In genomic region chr2:42303252-42303651, GRCh38 we compare ENCODE assay signal across 21 cellular contexts. TPM values are rescaled to one million over a fixed set of nuclear protein-coding genes. Genes with fewer than 3 reads are reported as not detected.
A peak's percentile ranks its signal among the peaks of the same experiment; 100 is the strongest.
DNase-seq lines count a peak whose midpoint lies in the region; ATAC-seq, FAIRE-seq and TF ChIP-seq lines count a peak whose summit lies in the region.
"Had no signal": no experiment of that assay in that cellular context is flagged by ENCODE, and none has a peak within 500 bp of the region (broad histone marks: within the 10 kb centered on the region; RNA-seq: fewer than 3 reads in every experiment).

No MANE protein-coding gene starts in this region.

- H3K79me2 ChIP-seq in HepG2 (ENCODE audit: insufficient read depth, low read length), result peaks cover 2% of the 10 kb centered on the region
- no peaks in the 10 kb centered on the region for H3K79me2 ChIP-seq in GM23248 (ENCODE audit: insufficient read depth)

- intact Hi-C loops in HepG2 (cut with micrococcal nuclease; ENCODE audit: unreplicated experiment), result no loop called here
- intact Hi-C loops in right lobe of liver (cut with DNase I), result no loop called here
- intact Hi-C loops in lower lobe of right lung (cut with DNase I), result no loop called here
- intact Hi-C loops in left ventricle myocardium inferior (cut with micrococcal nuclease), result no loop called here

- no peaks in the 10 kb centered on the region; the same call in 1 of the 2 replicates for H3F3A ChIP-seq in GM23248 (ENCODE audit: insufficient read depth)

- no peak for DNase-seq in HepG2 (ENCODE audit: low spot score)
- DNase-seq in right lobe of liver, result no peak
- no peak for DNase-seq in T-cell
- no peak for DNase-seq in lower lobe of right lung
- DNase-seq in UCSD-AML1 (lab: John Stamatoyannopoulos, UW; ENCODE audit: unreplicated experiment), result no peak
- DNase-seq in left ventricle myocardium inferior, result no peak
- DNase-seq in GM23248, result no peak
- DNase-seq in retina, result no peak
- DNase-seq: BE2C, COR-L47, DND-41, H7, Karpas-422, NCI-H187, NCI-H2107, NCI-H82 had no signal

- no peaks in the 10 kb centered on the region for H3K9me2 ChIP-seq in GM23248 (ENCODE audit: insufficient read depth)

- ATAC-seq in HepG2 (peak; percentile 6; the same call in 1 of the 3 replicates), right lobe of liver (no peak), T-cell (replicated peaks in 1 of 4) (no peak), lower lobe of right lung (peak; percentile 63 to 82)
- ATAC-seq: GM12878, Right ventricle myocardium inferior had no signal

- peaks cover 55% of the 10 kb centered on the region for H3K36me3 Mint-ChIP-seq in T-cell

- H3K4me1 ChIP-seq in HepG2 (ENCODE audit: insufficient read depth, low read length) (no peaks in the 10 kb centered on the region), right lobe of liver (no peaks in the 10 kb centered on the region), lower lobe of right lung (no peaks in the 10 kb centered on the region), left ventricle myocardium inferior (no peaks in the 10 kb centered on the region), GM23248 (ENCODE audit: insufficient read depth) (peaks cover 3% of the 10 kb centered on the region)
- H3K4me1 ChIP-seq: BE2C, SJSA1 had no signal

- H3K4me3 ChIP-seq in HepG2 (replicated peaks in 1 of 3; ENCODE audit: insufficient read depth in 1 of 3, low read depth in 2 of 3, low read length in 3 of 3), result no peak overlapping the region
- H3K4me3 ChIP-seq in right lobe of liver, result no peak overlapping the region
- no peak overlapping the region for H3K4me3 ChIP-seq in lower lobe of right lung
- H3K4me3 ChIP-seq in left ventricle myocardium inferior, result no peak overlapping the region
- H3K4me3 ChIP-seq in GM23248, result no peak overlapping the region
- H3K4me3 ChIP-seq: GM12878, SJSA1 had no signal

- H3K9me3 Mint-ChIP-seq in T-cell, result no peaks in the 10 kb centered on the region

- H3K4me1 Mint-ChIP-seq in T-cell, result peaks cover 38 to 52% (median 51%) of the 10 kb centered on the region in 3 donors

- no peaks in the 10 kb centered on the region for H3K27me3 Mint-ChIP-seq in T-cell

- H3K4me3 Mint-ChIP-seq in T-cell, result no peak overlapping the region

- H3K27ac ChIP-seq in HepG2 (ENCODE audit: extremely low read length, insufficient read depth, low read length) (no peak overlapping the region), right lobe of liver (no peak overlapping the region), lower lobe of right lung (no peak overlapping the region), left ventricle myocardium inferior (replicated peaks) (no peak overlapping the region), GM23248 (no peak overlapping the region)
- H3K27ac ChIP-seq: SJSA1 had no signal

- POLR2A ChIA-PET in HepG2 (lab: Yijun Ruan, JAX) (no interaction called here), T-cell (lab: Charles Lee) (interaction anchor here in 1 of 2 donors (0.6 kb wide), 1 partner anchor 17 kb away, joined by 4 read pairs; no protein-coding TSS in a partner anchor)

- BruUV-seq in HepG2 (replicated peaks; lab: Mats Ljungman, UMichigan), result no TSS peak

- H3K27me3 ChIP-seq in HepG2 (ENCODE audit: control insufficient read depth in 1 of 2, insufficient read depth in 2 of 2, low read length in 2 of 2) (no peaks in the 10 kb centered on the region), right lobe of liver (no peaks in the 10 kb centered on the region), lower lobe of right lung (ENCODE audit: low read depth) (no peaks in the 10 kb centered on the region), left ventricle myocardium inferior (ENCODE audit: low read depth) (no peaks in the 10 kb centered on the region), GM23248 (replicated peaks; ENCODE audit: insufficient read depth) (no peaks in the 10 kb centered on the region)
- H3K27me3 ChIP-seq: BE2C, SJSA1 had no signal

- peak overlapping the region; percentile 67 to 71 for H3K27ac Mint-ChIP-seq in T-cell

- no peak for TF ChIP-seq EP300 in HepG2 (IDR thresholded peaks at IDR 0.05; ENCODE audit: low read depth in 2 of 2, low read length in 2 of 2)
- TF ChIP-seq EP300 in HepG2 (CRISPR knock-in tag; IDR thresholded peaks at IDR 0.05; ENCODE audit: borderline replicate concordance), result no peak

- FAIRE-seq in HepG2 (lab: Jason Lieb, UNC), result no peak
- FAIRE-seq: A204.1, GM12878, RCC 7860 had no signal

- H4K20me1 ChIP-seq in HepG2 (ENCODE audit: insufficient read depth, low read length) (peaks cover 40% of the 10 kb centered on the region), GM23248 (ENCODE audit: insufficient read depth) (no peaks in the 10 kb centered on the region)

- peaks cover 29 to 91% of the 10 kb centered on the region in 2 experiments for H3K36me3 ChIP-seq in HepG2 (replicated peaks in 1 of 2; ENCODE audit: control insufficient read depth in 1 of 2, insufficient read depth in 2 of 2, low read length in 2 of 2)
- peaks cover 0 to 32% (median 18%) of the 10 kb centered on the region in 4 donors for H3K36me3 ChIP-seq in right lobe of liver
- peaks cover 92% of the 10 kb centered on the region for H3K36me3 ChIP-seq in lower lobe of right lung
- H3K36me3 ChIP-seq in left ventricle myocardium inferior, result peaks cover 29% of the 10 kb centered on the region
- H3K36me3 ChIP-seq in GM23248 (ENCODE audit: low read depth), result peaks cover 16% of the 10 kb centered on the region; the same call in 1 of the 2 replicates

- H3K9ac ChIP-seq in HepG2 (ENCODE audit: insufficient read depth, low read depth, low read length), result no peak overlapping the region
- no peak overlapping the region for H3K9ac ChIP-seq in GM23248

- CTCF ChIA-PET in HepG2 (lab: Yijun Ruan, JAX; ENCODE audit: low intra/inter-chr PET ratio, low total read pairs) (no interaction called here), T-cell (lab: Charles Lee) (no interaction called here)

- TF ChIP-seq RAD21 in HepG2 (CRISPR knock-in tag; IDR thresholded peaks at IDR 0.05), result no peak

- in situ Hi-C loops in HepG2 (cut with HindIII; ENCODE audit: extremely low pct_ligation_motif_present, low pct_unique_long_range_greater_than_20kb), result no loop called here
- in situ Hi-C loops in GM23248 (cut with MboI), result loop anchor here (25.0 kb wide), 1 partner anchor 441 kb away; no protein-coding TSS in a partner anchor

- no peaks in the 10 kb centered on the region for H3K9me3 ChIP-seq in HepG2 (ENCODE audit: low read length)
- no peaks in the 10 kb centered on the region for H3K9me3 ChIP-seq in right lobe of liver
- H3K9me3 ChIP-seq in lower lobe of right lung, result no peaks in the 10 kb centered on the region
- H3K9me3 ChIP-seq in left ventricle myocardium inferior (replicated peaks), result no peaks in the 10 kb centered on the region
- H3K9me3 ChIP-seq in GM23248 (ENCODE audit: low read depth), result no peaks in the 10 kb centered on the region
- H3K9me3 ChIP-seq: BE2C, SJSA1 had no signal

- TF ChIP-seq POLR2A in HepG2 (IDR thresholded peaks at IDR 0.05; ENCODE audit: insufficient read depth in 1 of 2, low read depth in 2 of 2, low read length in 2 of 2) (0 out of 4 replicates have a peak, but pooled peaks of 1 of the 2 experiments have one; percentile 32), right lobe of liver (IDR thresholded peaks at IDR 0.05) (no peak)

- 91% methylated on average over 3 of the region's 3 CpGs for WGBS in HepG2 (ENCODE audit: low lambda C conversion rate)
- 56% methylated on average over 3 of the region's 3 CpGs for WGBS in right lobe of liver (ENCODE audit: insufficient coverage, low coverage, low lambda C conversion rate, missing lambda C conversion rate)
- WGBS in GM23248 (ENCODE audit: low coverage in 1 of 2, low lambda C conversion rate in 2 of 2, missing lambda C conversion rate in 2 of 2), 2 experiments, result 82 to 84% methylated on average over 3 of the region's 3 CpGs

- no peak for TF ChIP-seq CTCF in HepG2 (CRISPR knock-in tag; IDR thresholded peaks at IDR 0.05)
- TF ChIP-seq CTCF in right lobe of liver (IDR thresholded peaks at IDR 0.05), result no peak
- no peak for TF ChIP-seq CTCF in lower lobe of right lung (IDR thresholded peaks at IDR 0.05)
- TF ChIP-seq CTCF in left ventricle myocardium inferior (IDR thresholded peaks at IDR 0.05; ENCODE audit: borderline replicate concordance), result no peak

- H3K4me2 ChIP-seq in HepG2 (ENCODE audit: low read depth, low read length) (no peak overlapping the region), GM23248 (ENCODE audit: unreplicated experiment) (no peak overlapping the region)

- H2AFZ ChIP-seq in HepG2 (ENCODE audit: low read length) (no peak overlapping the region), GM23248 (no peak overlapping the region)

TF ChIP-seq in HepG2, 621 proteins besides CTCF, POLR2A, EP300 and RAD21:
- 0 out of 2 replicates have a peak, but pooled peaks have one; percentile 25 for TF ChIP-seq POLR2AphosphoS5 (IDR thresholded peaks at IDR 0.05; ENCODE audit: low read depth, low read length)
- no peak for TF ChIP-seq RXRA (CRISPR knock-in tag; IDR thresholded peaks at IDR 0.05)
- TF ChIP-seq RBM22 (optimal IDR thresholded peaks at IDR 0.05; ENCODE audit: low read length), result peak; percentile 80
TF ChIP-seq in HepG2: peak in this region for 2.

RNA-seq across cellular contexts. Expression of gene COX7A2L, which starts 57.8 kb away (rescaled TPM):
- total RNA-seq in HepG2 (2016; rRNA removed; fragmentation: Illumina TruSeq; extraction: Trizol) (201 and 272 TPM in 2 replicates), right lobe of liver (10 to 100 TPM; 37.5 to 97.0 (median 57.6) TPM), T-cell (10 to 100 TPM; 59.6 to 76.4 (median 72.6) TPM), lower lobe of right lung (89.4 TPM), left ventricle myocardium inferior (109 TPM)
- 111 and 117 TPM in 2 replicates for total RNA-seq in HepG2 (2016; cell fraction: cytosol; rRNA removed; fragmentation: Illumina TruSeq; extraction: Trizol; ENCODE audit: low read depth)
- total RNA-seq in HepG2 (2016; cell fraction: insoluble cytoplasmic fraction; rRNA removed; fragmentation: Illumina TruSeq; extraction: Trizol), result 197 and 297 TPM in 2 replicates
- total RNA-seq in HepG2 (2016; cell fraction: membrane; rRNA removed; fragmentation: Illumina TruSeq; extraction: Trizol), result 232 and 238 TPM in 2 replicates
- total RNA-seq in HepG2 (2016; cell fraction: nucleus; rRNA removed; fragmentation: Illumina TruSeq; extraction: Trizol), result 71.7 and 82.5 TPM in 2 replicates
- polyA plus RNA-seq in HepG2 (2011; rRNA removed) (122 and 155 TPM in 2 replicates), GM23248 (2016; fragmentation: Nextera tagmentation; extraction: Ambion mirVana) (166 and 177 TPM in 2 replicates)
- 137 and 167 TPM in 2 replicates for polyA plus RNA-seq in HepG2 (2011; cell fraction: cytosol; rRNA removed)
- 30.5 and 38.2 TPM in 2 replicates for polyA plus RNA-seq in HepG2 (2011; cell fraction: nucleus; rRNA removed)
- 187 and 191 TPM in 2 replicates for polyA plus RNA-seq in HepG2 (2012)
- polyA plus RNA-seq in HepG2 (2016; cell fraction: cytosol; fragmentation: Illumina TruSeq; extraction: Trizol; ENCODE audit: low read depth), result 119 TPM in 2 replicates
- polyA plus RNA-seq in HepG2 (2016; cell fraction: insoluble cytoplasmic fraction; fragmentation: Illumina TruSeq; extraction: Trizol; ENCODE audit: low read depth), result 279 and 314 TPM in 2 replicates
- polyA plus RNA-seq in HepG2 (2016; cell fraction: membrane; fragmentation: Illumina TruSeq; extraction: Trizol; ENCODE audit: low read depth), result 211 and 215 TPM in 2 replicates
- 118 and 123 TPM in 2 replicates for polyA plus RNA-seq in HepG2 (2016; cell fraction: nucleus; fragmentation: Illumina TruSeq; extraction: Trizol; ENCODE audit: insufficient read depth, low read depth)
- polyA minus RNA-seq in HepG2 (2011; rRNA and poly(A)+ RNA removed; ENCODE audit: low replicate concordance), result 66.1 and 73.1 TPM in 2 replicates
- 41.1 and 44.7 TPM in 2 replicates for polyA minus RNA-seq in HepG2 (2011; cell fraction: cytosol; rRNA and poly(A)+ RNA removed)
- 22.7 and 28.1 TPM in 2 replicates for polyA minus RNA-seq in HepG2 (2011; cell fraction: nucleus; rRNA and poly(A)+ RNA removed)
- total RNA-seq in GM23248 (2014; rRNA removed; shearing (Covaris generic)), result 202 and 220 TPM in 2 replicates

Comparison
In these comparisons a context has a peak if more than half of its experiments do, and no peak if none do; other contexts are left out.
1. ATAC-seq: peak in HepG2 (single experiment) and lower lobe of right lung (2 of 2); none in right lobe of liver (0 of 4) and T-cell (0 of 4).